Comparison of ENCODE assay signal across 14 cellular contexts in genomic region chr7:89029864-89030263, GRCh38.
A peak's percentile ranks its signal among the peaks of the same experiment; 100 is the strongest.
DNase-seq lines count a peak whose midpoint lies in the region; ATAC-seq and TF ChIP-seq lines count a peak whose summit lies in the region.
"Had no signal": no experiment of that assay in that cellular context is flagged by ENCODE, and none has a peak within 500 bp of the region (broad histone marks: within the 10 kb centered on the region; RNA-seq: fewer than 3 reads in every experiment).

No MANE protein-coding gene starts in this region.

- ATAC-seq in GM18520 (IDR thresholded peaks at IDR 0.05; ENCODE audit: unreplicated experiment) (no peak), gastroesophageal sphincter (no peak)
- ATAC-seq: pancreas had no signal

- no peak overlapping the region for H3K27ac ChIP-seq in mammary epithelial cell (ENCODE audit: insufficient read depth, low read depth, low read length)
- no peak overlapping the region for H3K27ac ChIP-seq in breast epithelium
- H3K27ac ChIP-seq in gastroesophageal sphincter: no peak overlapping the region
- H3K27ac ChIP-seq: cardiac muscle cell, pancreas had no signal

- dilution Hi-C loops in mammary epithelial cell (cut with HindIII; ENCODE audit: low sequenced_read_pairs): no loop called here

- TF ChIP-seq CTCF in mammary epithelial cell (conservative IDR thresholded peaks at IDR 0.05 in 1 of 2, IDR thresholded peaks at IDR 0.05 in 1 of 2; ENCODE audit: extremely low read depth in 1 of 2, insufficient read depth in 1 of 2, low read depth in 1 of 2, low read length in 2 of 2) (no peak), breast epithelium (IDR thresholded peaks at IDR 0.05) (no peak), fibroblast of mammary gland (conservative IDR thresholded peaks at IDR 0.05; ENCODE audit: control insufficient read depth, insufficient read depth, low read depth, low read length) (no peak), gastroesophageal sphincter (IDR thresholded peaks at IDR 0.05) (no peak)

- peak; percentile 32 for DNase-seq in mammary epithelial cell
- DNase-seq in breast epithelium (ENCODE audit: low spot score in 2 of 2): no peak
- DNase-seq in RPMI7951 (ENCODE audit: low read depth): peak; percentile 47
- DNase-seq in fibroblast of mammary gland (ENCODE audit: low read depth): peak; percentile 14
- DNase-seq in G401 (ENCODE audit: low spot score): no peak
- DNase-seq in NCI-H748 treated with DMSO at 0.1 percent for 48 hours (lab: John Stamatoyannopoulos, UW): no peak
- DNase-seq: activated CD4-positive, alpha-beta T cell treated with anti-CD3 and anti-CD28 coated beads, Interleukin-2, amount 50 U/mL, for 1 hour; DMS153; NCI-H2171 treated with DMSO at 0.1 percent for 48 hours; pancreas; trophoblast cell had no signal

- no peaks in the 10 kb centered on the region for H3K79me2 ChIP-seq in mammary epithelial cell (ENCODE audit: insufficient read depth, low read length)

- TF ChIP-seq POLR2A in breast epithelium (IDR thresholded peaks at IDR 0.05) (no peak), gastroesophageal sphincter (IDR thresholded peaks at IDR 0.05) (no peak)

- no TSS peak for BruUV-seq in mammary epithelial cell (replicated peaks; lab: Mats Ljungman, UMichigan)

- CTCF ChIA-PET in mammary epithelial cell (lab: Charles Lee; ENCODE audit: low non-redundant PET): no interaction called here

- H3K27me3 ChIP-seq in mammary epithelial cell (ENCODE audit: insufficient read depth, low read length) (no peaks in the 10 kb centered on the region), breast epithelium (no peaks in the 10 kb centered on the region), gastroesophageal sphincter (no peaks in the 10 kb centered on the region)
- H3K27me3 ChIP-seq: cardiac muscle cell, pancreas had no signal

- H3K9me3 ChIP-seq in mammary epithelial cell (replicated peaks; ENCODE audit: insufficient read depth, low read length) (no peaks in the 10 kb centered on the region), breast epithelium (no peaks in the 10 kb centered on the region), gastroesophageal sphincter (no peaks in the 10 kb centered on the region)
- H3K9me3 ChIP-seq: pancreas had no signal

- intact Hi-C loops in mammary epithelial cell (cut with micrococcal nuclease) (no loop called here), breast epithelium (cut with DNase I; ENCODE audit: low total_unique reads) (no loop called here)

- H2AFZ ChIP-seq in mammary epithelial cell (ENCODE audit: low read depth, low read length): no peak overlapping the region

- H3K36me3 ChIP-seq in mammary epithelial cell (ENCODE audit: insufficient read depth, low read length): no peaks in the 10 kb centered on the region
- no peaks in the 10 kb centered on the region for H3K36me3 ChIP-seq in breast epithelium
- no peaks in the 10 kb centered on the region for H3K36me3 ChIP-seq in gastroesophageal sphincter
- H3K36me3 ChIP-seq: cardiac muscle cell, pancreas had no signal

- in situ Hi-C loops in mammary epithelial cell (cut with MboI; ENCODE audit: low sequenced_read_pairs in 2 of 2): no loop called here
- in situ Hi-C loops in G401 (cut with HindIII; ENCODE audit: low sequenced_read_pairs): no loop called here

- no peak overlapping the region for H3K4me2 ChIP-seq in mammary epithelial cell (ENCODE audit: insufficient read depth, low read depth, low read length)

- TF ChIP-seq EP300 in gastroesophageal sphincter (IDR thresholded peaks at IDR 0.05): no peak

- 44% methylated on average over 2 of the region's 2 CpGs for WGBS in mammary epithelial cell (ENCODE audit: low coverage, missing lambda C conversion rate)
- 61 to 65% methylated on average over 2 of the region's 2 CpGs for WGBS in gastroesophageal sphincter (ENCODE audit: low coverage in 1 of 2), 2 donors

- no peaks in the 10 kb centered on the region for H4K20me1 ChIP-seq in mammary epithelial cell (ENCODE audit: insufficient read depth, low read length)

- H3K4me1 ChIP-seq in mammary epithelial cell (ENCODE audit: insufficient read depth, low read length) (no peaks in the 10 kb centered on the region), breast epithelium (no peaks in the 10 kb centered on the region), gastroesophageal sphincter (no peaks in the 10 kb centered on the region)
- H3K4me1 ChIP-seq: pancreas had no signal

- H3K4me3 ChIP-seq in mammary epithelial cell (replicated peaks in 1 of 3; ENCODE audit: insufficient read depth in 1 of 3, low read depth in 2 of 3, low read length in 3 of 3) (no peak overlapping the region), breast epithelium (no peak overlapping the region), fibroblast of mammary gland (ENCODE audit: control insufficient read depth, low read depth, low read length) (no peak overlapping the region), gastroesophageal sphincter (no peak overlapping the region)
- H3K4me3 ChIP-seq: cardiac muscle cell, pancreas had no signal

- no peak overlapping the region for H3K9ac ChIP-seq in mammary epithelial cell (ENCODE audit: insufficient read depth, low read length)

Comparison
In these comparisons a context has a peak if more than half of its experiments do, and no peak if none do; other contexts are left out.
1. DNase-seq: peak in mammary epithelial cell (single experiment), RPMI7951 (single experiment) and fibroblast of mammary gland (single experiment); none in breast epithelium (0 of 2), G401 (single experiment) and NCI-H748 treated with DMSO at 0.1 percent for 48 hours (single experiment).